Comparison of ENCODE assay signal across 2 cellular contexts in the genomic region with DNA sequence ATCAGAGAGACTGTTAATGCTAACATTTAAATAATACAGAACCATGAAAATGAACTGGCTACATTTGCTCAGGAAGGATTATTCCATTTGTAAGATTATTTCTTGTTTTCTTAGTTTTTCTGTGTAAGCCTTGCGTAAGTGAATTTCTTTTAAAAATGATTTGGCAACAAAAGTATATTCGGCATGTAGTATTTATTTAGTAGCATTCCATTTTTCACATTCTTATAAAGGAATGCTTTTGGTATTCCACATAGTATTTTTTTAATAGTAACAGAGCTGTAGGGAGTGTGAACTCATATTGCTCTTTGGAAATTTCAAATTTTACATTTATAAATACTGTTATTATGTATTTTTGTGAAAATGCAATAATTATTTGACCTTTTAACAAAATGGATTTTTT.
TF ChIP-seq lines count a peak whose summit lies in the region.

No MANE protein-coding gene starts in this region.

TF ChIP-seq in A549, 52 proteins besides CTCF, POLR2A, EP300 and RAD21:
- TF ChIP-seq CEBPB (IDR thresholded peaks at IDR 0.05) (peak in 1 of 2 experiments; percentile 38; a peak in 1 of 4 replicates), ELK1 (IDR thresholded peaks at IDR 0.05; ENCODE audit: low read depth, low read length) (no peak), HES2 (IDR thresholded peaks at IDR 0.05) (no peak)
- TF ChIP-seq, protein P1, sequence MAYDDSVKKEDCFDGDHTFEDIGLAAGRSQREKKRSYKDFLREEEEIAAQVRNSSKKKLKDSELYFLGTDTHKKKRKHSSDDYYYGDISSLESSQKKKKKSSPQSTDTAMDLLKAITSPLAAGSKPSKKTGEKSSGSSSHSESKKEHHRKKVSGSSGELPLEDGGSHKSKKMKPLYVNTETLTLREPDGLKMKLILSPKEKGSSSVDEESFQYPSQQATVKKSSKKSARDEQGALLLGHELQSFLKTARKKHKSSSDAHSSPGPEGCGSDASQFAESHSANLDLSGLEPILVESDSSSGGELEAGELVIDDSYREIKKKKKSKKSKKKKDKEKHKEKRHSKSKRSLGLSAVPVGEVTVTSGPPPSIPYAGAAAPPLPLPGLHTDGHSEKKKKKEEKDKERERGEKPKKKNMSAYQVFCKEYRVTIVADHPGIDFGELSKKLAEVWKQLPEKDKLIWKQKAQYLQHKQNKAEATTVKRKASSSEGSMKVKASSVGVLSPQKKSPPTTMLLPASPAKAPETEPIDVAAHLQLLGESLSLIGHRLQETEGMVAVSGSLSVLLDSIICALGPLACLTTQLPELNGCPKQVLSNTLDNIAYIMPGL (CRISPR knock-in tag; IDR thresholded peaks at IDR 0.05; ENCODE audit: borderline replicate concordance), result no peak
TF ChIP-seq in A549: peak in this region for 1.

TF ChIP-seq in IMR-90, 13 proteins besides CTCF, POLR2A, EP300 and RAD21:
- peak; percentile 70 for TF ChIP-seq CEBPB (IDR thresholded peaks at IDR 0.05; ENCODE audit: low read depth, low read length)
- no peak for TF ChIP-seq NFE2L2 (IDR thresholded peaks at IDR 0.05; ENCODE audit: low read depth, low read length)
